In genomic region chr10:95183132-95183450, GRCh38 we compare ENCODE assay signal across 8 cellular contexts. TPM values are rescaled to one million over a fixed set of nuclear protein-coding genes. Genes with fewer than 3 reads are reported as not detected.
A peak's percentile ranks its signal among the peaks of the same experiment; 100 is the strongest.
DNase-seq lines count a peak whose midpoint lies in the region; ATAC-seq and TF ChIP-seq lines count a peak whose summit lies in the region.

No MANE protein-coding gene starts in this region.

- H3K9ac ChIP-seq in HUES48 (ENCODE audit: low read depth, low read length), result peak overlapping the region; percentile 80

- peaks cover 6 to 8% (median 6%) of the 10 kb centered on the region in 4 donors for H3K4me1 Mint-ChIP-seq in naive thymus-derived CD8-positive, alpha-beta T cell

- no peaks in the 10 kb centered on the region for H3K27me3 ChIP-seq in HUES48 (ENCODE audit: control insufficient read depth, insufficient read depth, low read length)

- DNase-seq in GM12865 (ENCODE audit: low read depth), result no peak
- DNase-seq in cardiac fibroblast (ENCODE audit: low read depth in 2 of 2), result peak in 1 of 2 donors; percentile 35
- no peak for DNase-seq in naive thymus-derived CD8-positive, alpha-beta T cell
- no peak for DNase-seq in stimulated activated CD8-positive, alpha-beta memory T cell treated with anti-CD3 and anti-CD28 coated beads, Interleukin-4, amount 100 ng/mL, for 48 hours
- DNase-seq in stimulated activated CD4-positive, alpha-beta T cell treated with anti-CD3 and anti-CD28 coated beads, Interleukin-12 subunit alpha, Interleukin-12 subunit beta, amount 100 ng/mL, for 4 hours, result no peak
- no peak for DNase-seq in D341Med (ENCODE audit: low spot score)

- H3K4me3 ChIP-seq in GM12865 (ENCODE audit: low read depth, low read length) (peak overlapping the region; percentile 76), HUES48 (ENCODE audit: low read depth, low read length) (peak overlapping the region; percentile 77), cardiac fibroblast (replicated peaks in 1 of 2; ENCODE audit: low read depth in 2 of 2, low read length in 2 of 2) (peak overlapping the region; percentile 61 to 63)

- peak overlapping the region; percentile 69 to 83 (median 76) for H3K4me3 Mint-ChIP-seq in naive thymus-derived CD8-positive, alpha-beta T cell

- no peak for TF ChIP-seq CTCF in GM12865 (IDR thresholded peaks at IDR 0.05; ENCODE audit: insufficient read depth, low read depth, low read length, missing control alignments)
- no peak for TF ChIP-seq CTCF in cardiac fibroblast (IDR thresholded peaks at IDR 0.05; ENCODE audit: low read depth, low read length)

- peak overlapping the region; percentile 84 for H3K27ac ChIP-seq in HUES48 (ENCODE audit: low read depth, low read length)

- POLR2A ChIA-PET in naive thymus-derived CD8-positive, alpha-beta T cell (lab: Charles Lee), result interaction anchor here (1.7 kb wide), 1 partner anchor 48 kb away, joined by 5 read pairs; no protein-coding TSS in a partner anchor

- H3K4me1 ChIP-seq in HUES48 (ENCODE audit: control insufficient read depth, insufficient read depth, low read length), result peaks cover 11% of the 10 kb centered on the region

- no peak for ATAC-seq in naive thymus-derived CD8-positive, alpha-beta T cell
- no peak for ATAC-seq in GM21360 (IDR thresholded peaks at IDR 0.05; ENCODE audit: unreplicated experiment)

- peak overlapping the region in 3 of 10 donors; percentile 10 to 70 (median 50) for H3K27ac Mint-ChIP-seq in naive thymus-derived CD8-positive, alpha-beta T cell

- peaks cover 2 to 21% (median 10%) of the 10 kb centered on the region in 5 donors for H3K27me3 Mint-ChIP-seq in naive thymus-derived CD8-positive, alpha-beta T cell

- H3K9me3 Mint-ChIP-seq in naive thymus-derived CD8-positive, alpha-beta T cell, result peaks cover 0 to 3% (median 0%) of the 10 kb centered on the region in 9 donors

- no peaks in the 10 kb centered on the region for H3K36me3 ChIP-seq in HUES48 (ENCODE audit: control insufficient read depth, insufficient read depth, low read length)

- H3K9me3 ChIP-seq in HUES48 (ENCODE audit: control insufficient read depth, insufficient read depth, low read length), result no peaks in the 10 kb centered on the region

- peaks cover 0 to under 1% (median 0%) of the 10 kb centered on the region in 3 donors for H3K36me3 Mint-ChIP-seq in naive thymus-derived CD8-positive, alpha-beta T cell

RNA-seq across cellular contexts. Expression of gene ACSM6, which starts 10.9 kb away (rescaled TPM):
- not detected for total RNA-seq in naive thymus-derived CD8-positive, alpha-beta T cell
- not detected for polyA plus RNA-seq in naive thymus-derived CD8-positive, alpha-beta T cell
